ENCODE assay signal across 34 cellular contexts in the genomic region with DNA sequence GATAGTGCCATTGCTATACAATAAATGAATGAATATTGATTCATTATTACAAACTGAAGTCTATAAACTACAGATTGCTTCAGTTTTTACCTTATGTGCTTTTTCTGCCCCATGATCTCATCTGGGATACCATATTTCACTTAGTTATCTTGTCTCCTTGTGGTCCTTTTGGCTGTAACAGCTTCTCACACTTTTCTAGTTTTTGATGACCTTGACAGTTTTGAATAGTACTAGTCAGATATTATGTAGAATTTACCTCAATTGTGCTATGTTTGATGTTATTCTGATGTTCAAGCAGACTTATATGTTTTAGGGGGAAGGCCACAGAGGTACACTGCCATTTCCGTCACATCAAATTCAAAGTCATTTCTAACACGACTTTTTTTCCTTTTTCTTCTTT.
"Had no signal": no experiment of that assay in that cellular context is flagged by ENCODE, and none has a peak within 500 bp of the region (broad histone marks: within the 10 kb centered on the region; RNA-seq: fewer than 3 reads in every experiment).

No MANE protein-coding gene starts in this region.

- H3K27ac ChIP-seq: adrenal gland, ascending aorta, body of pancreas, brain microvascular endothelial cell, breast epithelium, cardiac muscle cell had no signal

- H3K36me3 ChIP-seq: adrenal gland, ascending aorta, brain microvascular endothelial cell, breast epithelium, cardiac muscle cell had no signal

- H3K27me3 ChIP-seq: adrenal gland, ascending aorta, body of pancreas, brain microvascular endothelial cell, breast epithelium, cardiac muscle cell had no signal

- H3K9me3 ChIP-seq: adrenal gland, ascending aorta, body of pancreas, breast epithelium had no signal

- DNase-seq: activated effector memory CD4-positive, alpha-beta T cell treated with anti-CD3 and anti-CD28 coated beads, Interleukin-2, amount 50 U/mL, for 16 hours; activated effector memory CD4-positive, alpha-beta T cell treated with Interleukin-2 at 50 U/mL for 16 hours; activated gamma-delta T cell; activated gamma-delta T cell treated with Interleukin-2 at 50 U/mL for 16 hours; activated naive CD4-positive, alpha-beta T cell; activated naive CD4-positive, alpha-beta T cell treated with anti-CD3 and anti-CD28 coated beads for 36 hours; activated naive CD4-positive, alpha-beta T cell treated with anti-CD3 and anti-CD28 coated beads, Interleukin-2, amount 10 ng/mL, durations not matched to agents 7 days and 5 days; activated naive CD4-positive, alpha-beta T cell treated with anti-CD3 and anti-CD28 coated beads, Interleukin-2, amount 50 U/mL, for 16 hours; activated naive CD4-positive, alpha-beta T cell treated with Interleukin-2 at 50 U/mL for 16 hours; activated naive CD8-positive, alpha-beta T cell treated with anti-CD3 and anti-CD28 coated beads for 36 hours; activated naive CD8-positive, alpha-beta T cell treated with anti-CD3 and anti-CD28 coated beads, Interleukin-2, amount 10 ng/mL, durations not matched to agents 7 days and 5 days; activated naive CD8-positive, alpha-beta T cell treated with anti-CD3 and anti-CD28 coated beads, Interleukin-2, amount 50 U/mL, for 24 hours; activated T-cell treated with anti-CD3 and anti-CD28 coated beads, Interleukin-2, amount 50 U/mL, for 1 hour; activated T-cell treated with anti-CD3 and anti-CD28 coated beads, Interleukin-2, amount 50 U/mL, for 24 hours; activated T-cell treated with anti-CD3 and anti-CD28 coated beads, Interleukin-2, amount 50 U/mL, for 4 hours; activated T-cell treated with anti-CD3 and anti-CD28 coated beads, Interleukin-2, amount 50 U/mL, for 48 hours; activated T-cell treated with anti-CD3 and anti-CD28 coated beads, Interleukin-2, amount 50 U/mL, for 72 hours; adrenal gland; amniotic stem cell; amygdala; anterior cingulate cortex; aorta; body of pancreas; brain microvascular endothelial cell; caudate nucleus; central memory CD4-positive, alpha-beta T cell; cerebellar nuclear complex had no signal

- ATAC-seq: activated naive CD4-positive, alpha-beta T cell treated with anti-CD3 and anti-CD28 coated beads, Interleukin-2, amount 50 U/mL, for 72 hours; activated naive CD8-positive, alpha-beta T cell treated with anti-CD3 and anti-CD28 coated beads, Interleukin-2, amount 50 U/mL, for 24 hours; activated T-cell treated with anti-CD3 and anti-CD28 coated beads, Interleukin-2, amount 50 U/mL, for 4 hours; activated T-cell treated with anti-CD3 and anti-CD28 coated beads, Interleukin-2, amount 50 U/mL, for 72 hours; activated T-helper 17 cell treated with anti-CD3 and anti-CD28 coated beads, Interleukin-2, amount 50 U/mL, for 72 hours; body of pancreas had no signal

- H3K4me1 ChIP-seq: adrenal gland, ascending aorta, body of pancreas, breast epithelium had no signal

- H3K4me3 ChIP-seq: adrenal gland, ascending aorta, body of pancreas, breast epithelium, cardiac muscle cell had no signal

- FAIRE-seq: astrocyte, bronchial epithelial cell had no signal
